In genomic region chr3:40616420-40616819, GRCh38 we compare ENCODE assay signal across 1 cellular context.
TF ChIP-seq lines count a peak whose summit lies in the region.

No MANE protein-coding gene starts in this region.

TF ChIP-seq in SK-N-SH, 30 proteins besides CTCF, POLR2A, EP300 and RAD21 (continued from another document):
- no peak for TF ChIP-seq NFIC (IDR thresholded peaks at IDR 0.05; ENCODE audit: borderline replicate concordance)
- no peak for TF ChIP-seq GATA2 (CRISPR knock-in tag; IDR thresholded peaks at IDR 0.05)
- TF ChIP-seq CHD2 (IDR thresholded peaks at IDR 0.05; ENCODE audit: low read length, partially characterized antibody) = no peak
- TF ChIP-seq RFX5 (IDR thresholded peaks at IDR 0.05; ENCODE audit: low read length) = no peak
- TF ChIP-seq RCOR1 (IDR thresholded peaks at IDR 0.05; ENCODE audit: low read length) = no peak
- TF ChIP-seq SMC3 (IDR thresholded peaks at IDR 0.05; ENCODE audit: low read depth, low read length) = no peak
- TF ChIP-seq JUND (IDR thresholded peaks at IDR 0.05) = no peak
- TF ChIP-seq, protein P1, sequence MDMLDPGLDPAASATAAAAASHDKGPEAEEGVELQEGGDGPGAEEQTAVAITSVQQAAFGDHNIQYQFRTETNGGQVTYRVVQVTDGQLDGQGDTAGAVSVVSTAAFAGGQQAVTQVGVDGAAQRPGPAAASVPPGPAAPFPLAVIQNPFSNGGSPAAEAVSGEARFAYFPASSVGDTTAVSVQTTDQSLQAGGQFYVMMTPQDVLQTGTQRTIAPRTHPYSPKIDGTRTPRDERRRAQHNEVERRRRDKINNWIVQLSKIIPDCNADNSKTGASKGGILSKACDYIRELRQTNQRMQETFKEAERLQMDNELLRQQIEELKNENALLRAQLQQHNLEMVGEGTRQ (IDR thresholded peaks at IDR 0.05; ENCODE audit: borderline replicate concordance, low read depth, low read length) = no peak
- TF ChIP-seq USF1 (IDR thresholded peaks at IDR 0.05; ENCODE audit: borderline replicate concordance, low read depth) = no peak
- TF ChIP-seq NRF1 (IDR thresholded peaks at IDR 0.05; ENCODE audit: low read depth, low read length) = no peak
- TF ChIP-seq TAF1 (IDR thresholded peaks at IDR 0.05; ENCODE audit: borderline replicate concordance, low read depth, low read length) = no peak
